16 cellular contexts compared by ENCODE assay signal in the genomic region with DNA sequence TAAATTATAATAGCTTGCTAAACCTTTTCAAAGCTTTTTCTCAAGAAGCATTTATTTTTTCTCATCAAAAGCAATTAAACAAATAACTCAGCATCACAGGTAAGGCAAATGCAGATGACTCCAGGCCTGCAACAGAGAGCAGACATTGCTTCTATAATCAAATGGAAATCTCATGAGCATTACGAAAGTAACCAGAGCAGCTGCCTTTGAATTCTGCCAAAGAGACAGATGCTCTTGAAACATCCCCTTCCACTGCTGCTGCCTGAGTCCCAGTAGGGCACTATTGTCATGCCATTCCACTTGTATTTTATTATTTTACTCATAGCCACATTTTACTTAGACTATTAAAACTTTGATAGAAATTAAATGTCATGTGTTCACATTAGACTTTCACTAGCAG.
"Had no signal": no experiment of that assay in that cellular context is flagged by ENCODE, and none has a peak within 500 bp of the region (broad histone marks: within the 10 kb centered on the region; RNA-seq: fewer than 3 reads in every experiment).

No MANE protein-coding gene starts in this region.

- H3K9me3 Mint-ChIP-seq: dendritic cell treated with granulocyte-macrophage colony-stimulating factor and Interleukin-4, amounts not matched to agents 40 ng/mL and 50 ng/mL, for 4 days; neural progenitor cell had no signal

- H3K27me3 ChIP-seq: esophagus muscularis mucosa, neural progenitor cell, suprapubic skin, transverse colon, uterus had no signal

- ATAC-seq: activated CD4-positive, alpha-beta T cell treated with anti-CD3 and anti-CD28 coated beads for 36 hours; left ventricle myocardium superior had no signal

- H2AFZ ChIP-seq: neural progenitor cell had no signal

- H3K9me3 ChIP-seq: esophagus muscularis mucosa, suprapubic skin, transverse colon, uterus had no signal

- H3K27ac Mint-ChIP-seq: activated CD4-positive, alpha-beta T cell treated with anti-CD3 and anti-CD28 coated beads for 36 hours; activated naive CD8-positive, alpha-beta T cell; activated T-helper 1 cell treated with anti-CD3 and anti-CD28 coated beads, Interleukin-12 subunit alpha, Interleukin-12 subunit beta, Interleukin-2, Interleukin-4 antibody, amounts not matched to agents 30 ng/mL and 10 ng/mL and 1 ng/mL, durations not matched to agents 14 hours and 24 hours and 36 hours; dendritic cell treated with granulocyte-macrophage colony-stimulating factor and Interleukin-4, amounts not matched to agents 40 ng/mL and 50 ng/mL, for 4 days; neural progenitor cell; progenitor cell of endocrine pancreas; stimulated activated naive CD8-positive, alpha-beta T cell treated with anti-CD3 and anti-CD28 coated beads, Interleukin-15, Interleukin-2, amounts not matched to agents 100 ng/mL and 50 ng/mL, for 24 hours had no signal

- H3K4me1 ChIP-seq: neural progenitor cell, transverse colon, uterus had no signal

- H3K27ac ChIP-seq: esophagus muscularis mucosa, neural progenitor cell, suprapubic skin, transverse colon, uterus had no signal

- H3K27me3 Mint-ChIP-seq: activated CD4-positive, alpha-beta T cell treated with anti-CD3 and anti-CD28 coated beads for 36 hours; activated naive CD8-positive, alpha-beta T cell; dendritic cell treated with granulocyte-macrophage colony-stimulating factor and Interleukin-4, amounts not matched to agents 40 ng/mL and 50 ng/mL, for 4 days; progenitor cell of endocrine pancreas; stimulated activated naive CD8-positive, alpha-beta T cell treated with anti-CD3 and anti-CD28 coated beads, Interleukin-15, Interleukin-2, amounts not matched to agents 100 ng/mL and 50 ng/mL, for 24 hours had no signal

- H3K36me3 Mint-ChIP-seq: activated naive CD8-positive, alpha-beta T cell; neural progenitor cell had no signal

- H3K9ac ChIP-seq: neural progenitor cell had no signal

- H3K4me3 Mint-ChIP-seq: activated CD4-positive, alpha-beta T cell treated with anti-CD3 and anti-CD28 coated beads for 36 hours; activated naive CD8-positive, alpha-beta T cell; activated T-helper 1 cell treated with anti-CD3 and anti-CD28 coated beads, Interleukin-12 subunit alpha, Interleukin-12 subunit beta, Interleukin-2, Interleukin-4 antibody, amounts not matched to agents 30 ng/mL and 10 ng/mL and 1 ng/mL, durations not matched to agents 14 hours and 24 hours and 36 hours; dendritic cell treated with granulocyte-macrophage colony-stimulating factor and Interleukin-4, amounts not matched to agents 40 ng/mL and 50 ng/mL, for 4 days; neural progenitor cell; stimulated activated naive CD8-positive, alpha-beta T cell treated with anti-CD3 and anti-CD28 coated beads, Interleukin-15, Interleukin-2, amounts not matched to agents 100 ng/mL and 50 ng/mL, for 24 hours had no signal

- H3K4me1 Mint-ChIP-seq: activated CD4-positive, alpha-beta T cell treated with anti-CD3 and anti-CD28 coated beads for 36 hours had no signal

- H3K36me3 ChIP-seq: esophagus muscularis mucosa, neural progenitor cell, suprapubic skin, transverse colon, uterus had no signal

- H3K4me3 ChIP-seq: esophagus muscularis mucosa, neural progenitor cell, suprapubic skin, transverse colon, uterus had no signal

- DNase-seq: activated CD4-positive, alpha-beta T cell treated with anti-CD3 and anti-CD28 coated beads for 36 hours; activated CD4-positive, alpha-beta T cell treated with anti-CD3 and anti-CD28 coated beads, Interleukin-2, amount 50 U/mL, for 48 hours; activated gamma-delta T cell treated with Interleukin-2 at 50 U/mL for 16 hours; amniotic stem cell; effector CD8-positive, alpha-beta T cell; left ventricle myocardium superior; transverse colon; uterus had no signal

- H3K4me2 ChIP-seq: neural progenitor cell had no signal
